1 cellular context compared by ENCODE assay signal in genomic region chrX:118729043-118729652, GRCh38.
TF ChIP-seq lines count a peak whose summit lies in the region.

No MANE protein-coding gene starts in this region.

TF ChIP-seq in IMR-90, 13 proteins besides CTCF, POLR2A, EP300 and RAD21:
- TF ChIP-seq CHD1 (IDR thresholded peaks at IDR 0.05; ENCODE audit: low read depth, low read length), result no peak
- no peak for TF ChIP-seq RFX5 (IDR thresholded peaks at IDR 0.05; ENCODE audit: low read depth, low read length)
- no peak for TF ChIP-seq MAFK (IDR thresholded peaks at IDR 0.05; ENCODE audit: low read depth, low read length)
- no peak for TF ChIP-seq SMC3 (IDR thresholded peaks at IDR 0.05; ENCODE audit: low read depth, low read length)
- TF ChIP-seq MAZ (IDR thresholded peaks at IDR 0.05; ENCODE audit: borderline replicate concordance, low read depth, low read length), result no peak
- no peak for TF ChIP-seq CEBPB (IDR thresholded peaks at IDR 0.05; ENCODE audit: low read depth, low read length)
